Comparison of ENCODE assay signal across 8 cellular contexts in genomic region chr14:101980700-101981099, GRCh38. TPM values are rescaled to one million over a fixed set of nuclear protein-coding genes. Genes with fewer than 3 reads are reported as not detected.
DNase-seq lines count a peak whose midpoint lies in the region; ATAC-seq and TF ChIP-seq lines count a peak whose summit lies in the region.

No MANE protein-coding gene starts in this region.

- DNase-seq in GM03348 (ENCODE audit: low spot score) = peak; percentile 90
- peak; percentile 99 for DNase-seq in IMR-90
- DNase-seq in astrocyte of the spinal cord (ENCODE audit: low read depth, low spot score) = peak; percentile 98
- DNase-seq in lower leg skin (ENCODE audit: low spot score in 2 of 2) = peak; percentile 86 to 94
- DNase-seq in Karpas-422 = no peak
- no peak for DNase-seq in T-helper 2 cell treated with Interferon-gamma antibody and Interleukin-4, amounts not matched to agents 5 μg/mL and 100 μg/mL, for 36 hours (ENCODE audit: low spot score)
- DNase-seq in NCI-H2081 (lab: John Stamatoyannopoulos, UW) = no peak

- H3K4me1 ChIP-seq in IMR-90 (ENCODE audit: control insufficient read depth, insufficient read depth, low read length) (peaks cover 8% of the 10 kb centered on the region), Karpas-422 (ENCODE audit: low read length) (no peaks in the 10 kb centered on the region)

- H2AK5ac ChIP-seq in IMR-90 (ENCODE audit: low read depth, low read length) = no peak overlapping the region; the same call in 1 of the 2 replicates

- peaks cover 4% of the 10 kb centered on the region for H3K9me1 ChIP-seq in IMR-90 (ENCODE audit: insufficient read depth, low read length)

- H3K23ac ChIP-seq in IMR-90 (ENCODE audit: low read depth, low read length) = no peak overlapping the region

- CTCF ChIA-PET in IMR-90 (lab: Yijun Ruan, JAX) = no interaction called here

- BruUV-seq in IMR-90 (replicated peaks; lab: Mats Ljungman, UMichigan) = no TSS peak

- POLR2A ChIA-PET in IMR-90 (lab: Charles Lee; ENCODE audit: unreplicated experiment) = no interaction called here

- H3K14ac ChIP-seq in IMR-90 (replicated peaks; ENCODE audit: low read depth, low read length) = no peak overlapping the region

- TF ChIP-seq CTCF in IMR-90 (conservative IDR thresholded peaks at IDR 0.05; ENCODE audit: low read depth, low read length) (no peak), astrocyte of the spinal cord (IDR thresholded peaks at IDR 0.05; ENCODE audit: low read depth, low read length) (no peak), lower leg skin (IDR thresholded peaks at IDR 0.05) (no peak)

- ATAC-seq in GM21619 (IDR thresholded peaks at IDR 0.05; ENCODE audit: unreplicated experiment) (peak; percentile 91), IMR-90 (ENCODE audit: low read depth) (peak; percentile 91)

- no peaks in the 10 kb centered on the region for H3K9me2 ChIP-seq in Karpas-422 (replicated peaks; ENCODE audit: insufficient read depth, low read length)

- H3K9ac ChIP-seq in IMR-90 (ENCODE audit: low read depth, low read length) = no peak overlapping the region
- no peak overlapping the region for H3K9ac ChIP-seq in Karpas-422 (ENCODE audit: low read length)

- no peak overlapping the region for H3K27ac Mint-ChIP-seq in T-helper 2 cell treated with Interferon-gamma antibody and Interleukin-4, amounts not matched to agents 5 μg/mL and 100 μg/mL, for 36 hours

- H3K9me3 Mint-ChIP-seq in T-helper 2 cell treated with Interferon-gamma antibody and Interleukin-4, amounts not matched to agents 5 μg/mL and 100 μg/mL, for 36 hours = no peaks in the 10 kb centered on the region

- H2BK5ac ChIP-seq in IMR-90 (ENCODE audit: low read depth, low read length, poor library complexity, severe bottlenecking) = peak overlapping the region; percentile 78

- no peak overlapping the region for H2AFZ ChIP-seq in IMR-90 (replicated peaks; ENCODE audit: low read length, poor library complexity)
- no peak overlapping the region for H2AFZ ChIP-seq in Karpas-422 (ENCODE audit: low read length)

- H2BK20ac ChIP-seq in IMR-90 (ENCODE audit: low read depth, low read length) = no peak overlapping the region

- H4K5ac ChIP-seq in IMR-90 (ENCODE audit: low read depth, low read length) = no peak overlapping the region

- peaks cover 49% of the 10 kb centered on the region for H3K36me3 Mint-ChIP-seq in T-helper 2 cell treated with Interferon-gamma antibody and Interleukin-4, amounts not matched to agents 5 μg/mL and 100 μg/mL, for 36 hours (ENCODE audit: low read depth)

- peaks cover 26 to 50% of the 10 kb centered on the region in 2 experiments for H3K79me1 ChIP-seq in IMR-90 (ENCODE audit: low read depth in 1 of 2, low read length in 2 of 2)

- dilution Hi-C loops in IMR-90 (cut with HindIII; ENCODE audit: low sequenced_read_pairs, unreplicated experiment) = no loop called here

- H3K36me3 ChIP-seq in IMR-90 (ENCODE audit: control insufficient read depth, insufficient read depth, low read length) (peaks cover 49% of the 10 kb centered on the region), Karpas-422 (ENCODE audit: insufficient read depth, low read length) (peaks cover 69% of the 10 kb centered on the region)

- H3K56ac ChIP-seq in IMR-90 (ENCODE audit: extremely low read depth, insufficient read depth, low read length) = no peak overlapping the region

- no peaks in the 10 kb centered on the region for H3K9me3 ChIP-seq in IMR-90 (ENCODE audit: control insufficient read depth, insufficient read depth, low read length)
- no peaks in the 10 kb centered on the region for H3K9me3 ChIP-seq in Karpas-422 (ENCODE audit: low read length)

- no CpG with 5 or more reads among the region's 2 CpGs for WGBS in IMR-90 (ENCODE audit: extremely low coverage in 2 of 2, insufficient read length in 1 of 2), 2 experiments
- WGBS in lower leg skin, 2 donors = 7 to 8% methylated on average over 2 of the region's 2 CpGs

- no peak overlapping the region for H3K18ac ChIP-seq in IMR-90 (ENCODE audit: low read depth, low read length)

- no peak overlapping the region for H4K91ac ChIP-seq in IMR-90 (ENCODE audit: insufficient read depth, low read depth, low read length)

- no peaks in the 10 kb centered on the region for H3K27me3 Mint-ChIP-seq in T-helper 2 cell treated with Interferon-gamma antibody and Interleukin-4, amounts not matched to agents 5 μg/mL and 100 μg/mL, for 36 hours (ENCODE audit: low read depth)

- peak overlapping the region; percentile 41; the same call in 1 of the 2 replicates for H3K4me2 ChIP-seq in IMR-90 (ENCODE audit: low read depth, low read length)
- H3K4me2 ChIP-seq in Karpas-422 (ENCODE audit: low read depth, low read length, poor library complexity, severe bottlenecking) = no peak overlapping the region

- TF ChIP-seq RAD21 in IMR-90 (IDR thresholded peaks at IDR 0.05; ENCODE audit: low read length) = 0 out of 2 replicates have a peak, but pooled peaks have one; percentile 6

- H3K79me2 ChIP-seq in Karpas-422 (ENCODE audit: low read length) = peaks cover 29% of the 10 kb centered on the region

- no peak overlapping the region for H2BK15ac ChIP-seq in IMR-90 (ENCODE audit: low read depth, low read length)

- no peak overlapping the region for H3K4me3 Mint-ChIP-seq in T-helper 2 cell treated with Interferon-gamma antibody and Interleukin-4, amounts not matched to agents 5 μg/mL and 100 μg/mL, for 36 hours

- H3K27me3 ChIP-seq in IMR-90 (ENCODE audit: control insufficient read depth, insufficient read depth, low read length) (no peaks in the 10 kb centered on the region), Karpas-422 (ENCODE audit: low read length) (no peaks in the 10 kb centered on the region)

- peaks cover 29% of the 10 kb centered on the region; the same call in 1 of the 2 replicates for H4K20me1 ChIP-seq in IMR-90 (ENCODE audit: insufficient read depth, low read length)
- peaks cover 8% of the 10 kb centered on the region for H4K20me1 ChIP-seq in Karpas-422 (ENCODE audit: insufficient read depth, low read depth, low read length)

- in situ Hi-C loops in IMR-90 (cut with MboI; ENCODE audit: low sequenced_read_pairs) = no loop called here
- in situ Hi-C loops in astrocyte of the spinal cord (cut with HindIII; ENCODE audit: low sequenced_read_pairs) = no loop called here

- H2AK9ac ChIP-seq in IMR-90 (replicated peaks; ENCODE audit: low read depth, low read length, poor library complexity) = no peak overlapping the region

- TF ChIP-seq POLR2A in IMR-90 (IDR thresholded peaks at IDR 0.05; ENCODE audit: low read depth, low read length) (no peak), lower leg skin (IDR thresholded peaks at IDR 0.05) (no peak)

- no peak overlapping the region for H3K4ac ChIP-seq in IMR-90 (ENCODE audit: low read depth, low read length)

- no peak overlapping the region for H4K8ac ChIP-seq in IMR-90 (ENCODE audit: low read depth in 2 of 2, low read length in 2 of 2)

- intact Hi-C loops in IMR-90 (cut with micrococcal nuclease) (loop anchor here (1.0 to 5.0 kb wide), 2 partner anchors 16 to 47 kb away; partner anchors contain the start of gene DYNC1H1), lower leg skin (cut with DNase I; ENCODE audit: low total_unique reads) (no loop called here)

- H3K4me3 ChIP-seq in IMR-90 (ENCODE audit: insufficient read depth, low read depth, low read length) = no peak overlapping the region
- H3K4me3 ChIP-seq in astrocyte of the spinal cord (ENCODE audit: low read depth, low read length) = no peak overlapping the region
- no peak overlapping the region for H3K4me3 ChIP-seq in lower leg skin (ENCODE audit: low read depth, poor library complexity, severe bottlenecking)
- H3K4me3 ChIP-seq in Karpas-422 (ENCODE audit: low read length) = no peak overlapping the region

- no peak overlapping the region for H2BK120ac ChIP-seq in IMR-90 (ENCODE audit: low read depth, low read length)

- H3K4me1 Mint-ChIP-seq in T-helper 2 cell treated with Interferon-gamma antibody and Interleukin-4, amounts not matched to agents 5 μg/mL and 100 μg/mL, for 36 hours (ENCODE audit: low read depth) = peaks cover 9% of the 10 kb centered on the region

- no peak overlapping the region for H3K27ac ChIP-seq in IMR-90 (ENCODE audit: insufficient read depth, low read length)
- H3K27ac ChIP-seq in Karpas-422 (ENCODE audit: low read length) = no peak overlapping the region

TF ChIP-seq in IMR-90, 13 proteins besides CTCF, POLR2A, EP300 and RAD21:
- TF ChIP-seq MAZ (IDR thresholded peaks at IDR 0.05; ENCODE audit: borderline replicate concordance, low read depth, low read length) = no peak
- TF ChIP-seq RFX5 (IDR thresholded peaks at IDR 0.05; ENCODE audit: low read depth, low read length) = no peak
- TF ChIP-seq CEBPB (IDR thresholded peaks at IDR 0.05; ENCODE audit: low read depth, low read length) = peak; percentile 90
- TF ChIP-seq FOS (IDR thresholded peaks at IDR 0.05; ENCODE audit: low read depth, low read length) = peak; percentile 89
- TF ChIP-seq BHLHE40 (IDR thresholded peaks at IDR 0.05; ENCODE audit: low read depth, low read length) = peak; percentile 87
- TF ChIP-seq MXI1 (IDR thresholded peaks at IDR 0.05; ENCODE audit: borderline replicate concordance, low read depth, low read length) = peak; percentile 99
- TF ChIP-seq CHD1 (IDR thresholded peaks at IDR 0.05; ENCODE audit: low read depth, low read length) = no peak
- TF ChIP-seq SMC3 (IDR thresholded peaks at IDR 0.05; ENCODE audit: low read depth, low read length) = peak; percentile 30; the same call in 1 of the 2 replicates

RNA-seq across cellular contexts. Expression of gene DYNC1H1, which starts 16.3 kb away (rescaled TPM):
- total RNA-seq in IMR-90 (2012; rRNA removed) (612 and 670 TPM in 2 replicates), lower leg skin (100 to 1,000 TPM; 546 to 624 (median 593) TPM)
- polyA plus RNA-seq in IMR-90 (2012; rRNA removed) = 221 and 240 TPM in 2 replicates
- 167 and 240 TPM in 2 replicates for polyA plus RNA-seq in IMR-90 (2012; cell fraction: cytosol; rRNA removed)
- 278 and 585 TPM in 2 replicates for polyA plus RNA-seq in IMR-90 (2012; cell fraction: nucleus; rRNA removed; ENCODE audit: low replicate concordance)
- total RNA-seq in Karpas-422 (2014; rRNA removed; shearing (Covaris generic); ENCODE audit: low replicate concordance) = 240 and 340 TPM in 2 replicates

Comparison
In these comparisons a context has a peak if more than half of its experiments do, and no peak if none do; other contexts are left out.
1. DNase-seq: peak in GM03348 (single experiment), IMR-90 (single experiment), astrocyte of the spinal cord (single experiment) and lower leg skin (2 of 2); none in Karpas-422 (single experiment), T-helper 2 cell treated with Interferon-gamma antibody and Interleukin-4, amounts not matched to agents 5 μg/mL and 100 μg/mL, for 36 hours (single experiment) and NCI-H2081 (0 of 2).